ENCODE assay signal across 26 cellular contexts in the genomic region with DNA sequence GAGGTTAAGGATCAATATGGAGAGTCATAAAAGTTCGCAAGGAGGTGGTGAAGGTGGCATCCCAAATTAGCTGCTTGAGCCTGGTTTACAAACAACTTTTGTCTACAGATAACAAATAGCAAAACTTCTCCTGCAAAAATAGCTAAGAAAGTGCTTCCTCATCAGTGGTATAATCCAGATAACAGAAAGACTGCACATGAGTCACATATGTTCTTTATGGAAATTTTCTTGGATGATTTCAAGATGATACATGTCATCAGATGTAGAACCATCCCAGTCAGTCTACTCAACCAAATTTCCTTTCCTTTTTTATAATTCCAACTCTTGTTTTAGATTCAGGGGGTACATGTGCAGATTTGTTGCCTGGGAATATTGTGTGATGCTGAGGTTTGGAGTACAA.
"Had no signal": no experiment of that assay in that cellular context is flagged by ENCODE, and none has a peak within 500 bp of the region (broad histone marks: within the 10 kb centered on the region; RNA-seq: fewer than 3 reads in every experiment).

No MANE protein-coding gene starts in this region.

- H3K4me3 Mint-ChIP-seq: activated CD8-positive, alpha-beta T cell treated with anti-CD3 and anti-CD28 coated beads for 36 hours; activated naive CD4-positive, alpha-beta T cell treated with anti-CD3 and anti-CD28 coated beads, Interleukin-2, amount 10 ng/mL, durations not matched to agents 7 days and 5 days; activated T-cell treated with anti-CD3 and anti-CD28 coated beads, Interleukin-2, amount 50 U/mL, for 72 hours; brain; T-helper 1 cell treated with Interleukin-12 subunit alpha and Interleukin-12 subunit beta and Interleukin-4 antibody, amounts not matched to agents 30 μg/mL and 1 μg/mL, for 36 hours had no signal

- H3K9me3 ChIP-seq: Peyer's patch, SJSA1 had no signal

- H3K4me3 ChIP-seq: cardiac muscle cell, Peyer's patch, SJSA1 had no signal

- H3K27me3 Mint-ChIP-seq: activated CD8-positive, alpha-beta T cell treated with anti-CD3 and anti-CD28 coated beads for 36 hours; activated naive CD4-positive, alpha-beta T cell treated with anti-CD3 and anti-CD28 coated beads, Interleukin-2, amount 10 ng/mL, durations not matched to agents 7 days and 5 days; brain had no signal

- H3K36me3 ChIP-seq: cardiac muscle cell, Peyer's patch, SJSA1 had no signal

- H3K27me3 ChIP-seq: cardiac muscle cell, Peyer's patch, SJSA1 had no signal

- FAIRE-seq: colon had no signal

- DNase-seq: activated CD4-positive, alpha-beta T cell treated with anti-CD3 and anti-CD28 coated beads for 4 hours; activated CD8-positive, alpha-beta memory T cell treated with anti-CD3 and anti-CD28 coated beads, Interleukin-2, amount 50 U/mL, for 4 hours; activated CD8-positive, alpha-beta T cell treated with anti-CD3 and anti-CD28 coated beads for 36 hours; activated gamma-delta T cell treated with Interleukin-2 at 50 U/mL for 16 hours; activated naive CD4-positive, alpha-beta T cell treated with anti-CD3 and anti-CD28 coated beads, Interleukin-2, amount 10 ng/mL, durations not matched to agents 7 days and 5 days; activated T-cell treated with anti-CD3 and anti-CD28 coated beads, Interleukin-2, amount 50 U/mL, for 72 hours; aorta; KG1; NCI-H1092; NCI-H1436; NCI-H1694 treated with DMSO at 0.1 percent for 48 hours; NCI-H2029 treated with DMSO at 0.1 percent for 48 hours; NCI-H510A treated with DMSO at 0.1 percent for 48 hours; NCI-H69; Peyer's patch; Right ventricle myocardium superior; SW 1271 had no signal

- H3K27ac Mint-ChIP-seq: activated CD8-positive, alpha-beta T cell treated with anti-CD3 and anti-CD28 coated beads for 36 hours; activated naive CD4-positive, alpha-beta T cell treated with anti-CD3 and anti-CD28 coated beads, Interleukin-2, amount 10 ng/mL, durations not matched to agents 7 days and 5 days; activated T-cell treated with anti-CD3 and anti-CD28 coated beads, Interleukin-2, amount 50 U/mL, for 72 hours; activated T-helper 2 cell treated with anti-CD3 and anti-CD28 coated beads, Interferon-gamma antibody, Interleukin-2, Interleukin-4, amounts not matched to agents 10 μg/mL and 5 μg/mL and 100 μg/mL, durations not matched to agents 14 hours and 24 hours and 36 hours; brain; T-helper 1 cell treated with Interleukin-12 subunit alpha and Interleukin-12 subunit beta and Interleukin-4 antibody, amounts not matched to agents 30 μg/mL and 1 μg/mL, for 36 hours had no signal

- H3K27ac ChIP-seq: cardiac muscle cell, Peyer's patch, RWPE1, SJSA1 had no signal

- H3K4me1 ChIP-seq: Peyer's patch, SJSA1 had no signal

- ATAC-seq: activated CD4-positive, CD25-positive, alpha-beta regulatory T cell treated with anti-CD3 and anti-CD28 coated beads, Interleukin-2, amount 50 U/mL, for 24 hours; activated CD8-positive, alpha-beta T cell treated with anti-CD3 and anti-CD28 coated beads for 36 hours; activated T-cell treated with anti-CD3 and anti-CD28 coated beads, Interleukin-2, amount 50 U/mL, for 72 hours; SK-N-SH treated with all-trans-retinoic acid at 6 μM for 48 hours had no signal
